ENCODE assay signal across 32 cellular contexts in genomic region chr2:207201416-207201815, GRCh38.
"Had no signal": no experiment of that assay in that cellular context is flagged by ENCODE, and none has a peak within 500 bp of the region (broad histone marks: within the 10 kb centered on the region; RNA-seq: fewer than 3 reads in every experiment).

No MANE protein-coding gene starts in this region.

- DNase-seq: activated B cell treated with CpG ODN at 0.5 μM for 24 hours; activated CD4-positive, alpha-beta memory T cell treated with anti-CD3 and anti-CD28 coated beads for 36 hours; activated CD4-positive, alpha-beta T cell treated with anti-CD3 and anti-CD28 coated beads for 4 hours; activated CD4-positive, alpha-beta T cell treated with anti-CD3 and anti-CD28 coated beads, Interleukin-2, amount 10 ng/mL, durations not matched to agents 24 days and 14 days; activated CD4-positive, alpha-beta T cell treated with anti-CD3 and anti-CD28 coated beads, Interleukin-2, amount 50 U/mL, for 1 hour; activated CD4-positive, alpha-beta T cell treated with anti-CD3 and anti-CD28 coated beads, Interleukin-2, amount 50 U/mL, for 4 hours; activated CD4-positive, CD25-positive, alpha-beta regulatory T cell treated with anti-CD3 and anti-CD28 coated beads, Interleukin-2, amount 50 U/mL, for 72 hours; activated CD8-positive, alpha-beta memory T cell treated with anti-CD3 and anti-CD28 coated beads, Interleukin-2, amount 50 U/mL, for 4 hours; activated CD8-positive, alpha-beta T cell treated with anti-CD3 and anti-CD28 coated beads for 36 hours; activated effector memory CD4-positive, alpha-beta T cell treated with anti-CD3 and anti-CD28 coated beads, Interleukin-2, amount 50 U/mL, for 16 hours; activated gamma-delta T cell treated with Interleukin-2 at 50 U/mL for 16 hours; activated naive CD4-positive, alpha-beta T cell; activated naive CD4-positive, alpha-beta T cell treated with anti-CD3 and anti-CD28 coated beads for 36 hours; activated naive CD4-positive, alpha-beta T cell treated with anti-CD3 and anti-CD28 coated beads, Interleukin-2, amount 50 U/mL, for 16 hours; activated naive CD8-positive, alpha-beta T cell treated with anti-CD3 and anti-CD28 coated beads for 36 hours; activated T-cell treated with anti-CD3 and anti-CD28 coated beads for 4 hours; activated T-cell treated with anti-CD3 and anti-CD28 coated beads, Interleukin-2, amount 50 U/mL, for 1 hour; activated T-cell treated with anti-CD3 and anti-CD28 coated beads, Interleukin-2, amount 50 U/mL, for 4 hours; activated T-cell treated with anti-CD3 and anti-CD28 coated beads, Interleukin-2, amount 50 U/mL, for 72 hours; adrenal gland; amniotic stem cell; aorta; body of pancreas; brain microvascular endothelial cell; central memory CD4-positive, alpha-beta T cell; T-helper 1 cell; T-helper 2 cell; T-helper 9 cell had no signal

- H3K4me1 ChIP-seq: adrenal gland, body of pancreas, breast epithelium had no signal

- H3K9me3 ChIP-seq: adrenal gland, body of pancreas, breast epithelium had no signal

- H3K36me3 ChIP-seq: adrenal gland, brain microvascular endothelial cell, breast epithelium had no signal

- ATAC-seq: activated CD8-positive, alpha-beta T cell treated with anti-CD3 and anti-CD28 coated beads for 36 hours; activated naive CD4-positive, alpha-beta T cell treated with anti-CD3 and anti-CD28 coated beads, Interleukin-2, amount 50 U/mL, for 72 hours; activated T-cell treated with anti-CD3 and anti-CD28 coated beads, Interleukin-2, amount 50 U/mL, for 4 hours; activated T-cell treated with anti-CD3 and anti-CD28 coated beads, Interleukin-2, amount 50 U/mL, for 72 hours; activated T-helper 17 cell treated with anti-CD3 and anti-CD28 coated beads, Interleukin-2, amount 50 U/mL, for 72 hours; body of pancreas had no signal

- H3K27ac ChIP-seq: adrenal gland, body of pancreas, brain microvascular endothelial cell, breast epithelium, VCaP had no signal

- H3K27me3 ChIP-seq: adrenal gland, body of pancreas, brain microvascular endothelial cell, breast epithelium had no signal

- H3K4me3 ChIP-seq: adrenal gland, body of pancreas, breast epithelium had no signal
